In genomic region chr5:107673106-107673367, GRCh38 we compare ENCODE assay signal across 8 cellular contexts. TPM values are rescaled to one million over a fixed set of nuclear protein-coding genes. Genes with fewer than 3 reads are reported as not detected.
A peak's percentile ranks its signal among the peaks of the same experiment; 100 is the strongest.
DNase-seq lines count a peak whose midpoint lies in the region; ATAC-seq and TF ChIP-seq lines count a peak whose summit lies in the region.

No MANE protein-coding gene starts in this region.

- peak overlapping the region; percentile 88 for H3K9ac ChIP-seq in skeletal muscle satellite cell (ENCODE audit: low read depth, low read length)

- no peak for TF ChIP-seq CTCF in fibroblast of the aortic adventitia (IDR thresholded peaks at IDR 0.05; ENCODE audit: insufficient read depth, low read length)

- H3K27ac ChIP-seq in SJSA1: no peak overlapping the region

- H3K4me2 ChIP-seq in skeletal muscle satellite cell (ENCODE audit: low read length): peak overlapping the region; percentile 99

- H3K4me1 ChIP-seq in SJSA1 (replicated peaks) (peaks cover 32% of the 10 kb centered on the region), skeletal muscle satellite cell (ENCODE audit: control insufficient read depth, insufficient read depth, low read length) (peaks cover 30% of the 10 kb centered on the region)

- H3K27me3 ChIP-seq in SJSA1 (replicated peaks) (peaks cover 47% of the 10 kb centered on the region), skeletal muscle satellite cell (ENCODE audit: control insufficient read depth, insufficient read depth, low read length) (no peaks in the 10 kb centered on the region)

- peak; percentile 5 for ATAC-seq in GM21528 (IDR thresholded peaks at IDR 0.05; ENCODE audit: low FRiP score, unreplicated experiment)
- no peak for ATAC-seq in GM21576 (IDR thresholded peaks at IDR 0.05; ENCODE audit: unreplicated experiment)
- no peak for ATAC-seq in HG03342 (IDR thresholded peaks at IDR 0.05; ENCODE audit: unreplicated experiment)
- ATAC-seq in HG02623 (IDR thresholded peaks at IDR 0.05; ENCODE audit: unreplicated experiment): no peak

- H3K9me3 ChIP-seq in SJSA1 (replicated peaks): no peaks in the 10 kb centered on the region
- no peaks in the 10 kb centered on the region for H3K9me3 ChIP-seq in skeletal muscle satellite cell (replicated peaks; ENCODE audit: low read length)

- no peaks in the 10 kb centered on the region for H3K36me3 ChIP-seq in SJSA1
- no peaks in the 10 kb centered on the region for H3K36me3 ChIP-seq in skeletal muscle satellite cell (ENCODE audit: insufficient read depth, low read length)

- DNase-seq in SJSA1 (ENCODE audit: low read depth in 1 of 2, low spot score in 2 of 2) (no peak), fibroblast of the aortic adventitia (ENCODE audit: low read depth) (no peak), NCI-H226 (no peak)

- peak overlapping the region; percentile 29 for H3K4me3 ChIP-seq in SJSA1
- H3K4me3 ChIP-seq in fibroblast of the aortic adventitia (ENCODE audit: low read depth, low read length): peak overlapping the region; percentile 71
- peak overlapping the region; percentile 93 for H3K4me3 ChIP-seq in skeletal muscle satellite cell (ENCODE audit: low read length)

RNA-seq across cellular contexts. Expression of gene EFNA5, which starts 2.3 kb away (rescaled TPM):
- total RNA-seq in SJSA1 (2014; rRNA removed; shearing (Covaris generic)): 0.22 and 0.87 TPM in 2 replicates
- 2.1 and 33.1 TPM in 2 replicates for total RNA-seq in fibroblast of the aortic adventitia (ENCODE audit: low replicate concordance)
- 4.8 and 5.5 TPM in 2 replicates for total RNA-seq in skeletal muscle satellite cell (2012; rRNA removed)

Comparison
In these comparisons a context has a peak if more than half of its experiments do, and no peak if none do; other contexts are left out.
1. H3K4me3 ChIP-seq: peak in every context shown above with its lines; median percentile 93 in skeletal muscle satellite cell; 71 in fibroblast of the aortic adventitia; 29 in SJSA1.